Comparison of ENCODE assay signal across 11 cellular contexts in genomic region chr2:152337511-152337903, GRCh38. TPM values are rescaled to one million over a fixed set of nuclear protein-coding genes. Genes with fewer than 3 reads are reported as not detected.
DNase-seq lines count a peak whose midpoint lies in the region; ATAC-seq, FAIRE-seq and TF ChIP-seq lines count a peak whose summit lies in the region.
"Had no signal": no experiment of that assay in that cellular context is flagged by ENCODE, and none has a peak within 500 bp of the region (broad histone marks: within the 10 kb centered on the region; RNA-seq: fewer than 3 reads in every experiment).

No MANE protein-coding gene starts in this region.

- H3K79me2 ChIP-seq in ACC112 (ENCODE audit: control insufficient read depth, insufficient read depth, low read length, unreplicated experiment), result peaks cover 71% of the 10 kb centered on the region
- peaks cover 72% of the 10 kb centered on the region for H3K79me2 ChIP-seq in PC-9 (ENCODE audit: low read depth)
- peaks cover 56% of the 10 kb centered on the region for H3K79me2 ChIP-seq in endothelial cell of umbilical vein (ENCODE audit: control insufficient read depth, insufficient read depth, low read length)

- H3K27ac ChIP-seq in ACC112 (ENCODE audit: low read depth, low read length) (no peak overlapping the region), PC-9 (no peak overlapping the region), endothelial cell of umbilical vein (ENCODE audit: insufficient read depth, low read depth, low read length) (no peak overlapping the region), right cardiac atrium (ENCODE audit: low read length) (no peak overlapping the region)

- H3K4me3 ChIP-seq in ACC112 (ENCODE audit: low read depth, low read length) (peak overlapping the region; percentile 88), PC-9 (peak overlapping the region; percentile 94), endothelial cell of umbilical vein (replicated peaks in 1 of 3; ENCODE audit: insufficient read depth in 1 of 3, low read depth in 1 of 3, low read length in 3 of 3) (peak overlapping the region in 1 of 3 experiments; percentile 81), right cardiac atrium (ENCODE audit: low read length) (no peak overlapping the region)

- H3K4me2 ChIP-seq in PC-9, result peak overlapping the region; percentile 94
- peak overlapping the region; percentile 81 for H3K4me2 ChIP-seq in endothelial cell of umbilical vein (ENCODE audit: insufficient read depth, low read length)

- H3K9me3 ChIP-seq in PC-9 (ENCODE audit: insufficient read depth, low read depth) (no peaks in the 10 kb centered on the region), endothelial cell of umbilical vein (replicated peaks; ENCODE audit: control insufficient read depth, insufficient read depth, low read length) (no peaks in the 10 kb centered on the region), right cardiac atrium (ENCODE audit: control insufficient read depth, low read length) (no peaks in the 10 kb centered on the region)

- H4K20me1 ChIP-seq in PC-9 (ENCODE audit: insufficient read depth) (0 out of 2 replicates have a peak, but pooled peaks cover 10% of the 10 kb centered on the region), endothelial cell of umbilical vein (replicated peaks; ENCODE audit: control insufficient read depth, extremely low read depth, insufficient read depth, low read length) (no peaks in the 10 kb centered on the region)

- H3K36me3 Mint-ChIP-seq in neural crest cell (ENCODE audit: low read depth), result no peaks in the 10 kb centered on the region

- FAIRE-seq in endothelial cell of umbilical vein (lab: Jason Lieb, UNC), result no peak

- dilution Hi-C loops in endothelial cell of umbilical vein (cut with MboI; ENCODE audit: extremely low pct_ligation_motif_present, low sequenced_read_pairs), result no loop called here

- CTCF ChIA-PET in PC-9 (lab: Charles Lee) (interaction anchor here (0.5 kb wide), 1 partner anchor 721 kb away, joined by 3 read pairs; no protein-coding TSS in a partner anchor), endothelial cell of umbilical vein (lab: Charles Lee) (interaction anchor here (1.3 to 3.2 kb wide), 7 partner anchors 82 to 298 kb away, joined by 3 to 21 read pairs (median 4); no protein-coding TSS in a partner anchor)

- intact Hi-C loops in PC-9 (cut with micrococcal nuclease; ENCODE audit: unreplicated experiment) (loop anchor here (5.0 kb wide), 4 partner anchors 70 to 290 kb away; no protein-coding TSS in a partner anchor), endothelial cell of umbilical vein (cut with micrococcal nuclease) (loop anchor here (5.0 to 10.0 kb wide), 2 partner anchors 187 to 275 kb away; no protein-coding TSS in a partner anchor), right cardiac atrium (cut with DNase I) (loop anchor here (10.0 kb wide), 4 partner anchors 127 to 297 kb away; no protein-coding TSS in a partner anchor)

- no peaks in the 10 kb centered on the region for H3K4me1 ChIP-seq in ACC112 (ENCODE audit: control insufficient read depth, insufficient read depth, low read length, unreplicated experiment)
- peaks cover 29% of the 10 kb centered on the region for H3K4me1 ChIP-seq in PC-9 (replicated peaks; ENCODE audit: insufficient read depth)
- H3K4me1 ChIP-seq in endothelial cell of umbilical vein (ENCODE audit: control insufficient read depth, extremely low read depth, insufficient read depth, low read length), result peaks cover 16% of the 10 kb centered on the region
- H3K4me1 ChIP-seq in right cardiac atrium (ENCODE audit: control insufficient read depth, insufficient read depth, low read length), result peaks cover 3% of the 10 kb centered on the region

- no peaks in the 10 kb centered on the region for H3K9me2 ChIP-seq in PC-9 (ENCODE audit: insufficient read depth)

- H2AFZ ChIP-seq in ACC112 (ENCODE audit: low read length, unreplicated experiment), result no peak overlapping the region
- no peak overlapping the region for H2AFZ ChIP-seq in PC-9
- H2AFZ ChIP-seq in endothelial cell of umbilical vein (ENCODE audit: low read depth, low read length), result no peak overlapping the region

- 47% methylated on average over 2 of the region's 2 CpGs for whole genome bisulfite sequencing in right cardiac atrium

- peaks cover 48% of the 10 kb centered on the region for H3K4me1 Mint-ChIP-seq in neural crest cell

- TF ChIP-seq POLR2A in endothelial cell of umbilical vein (IDR thresholded peaks at IDR 0.05; ENCODE audit: low read depth, low read length), result no peak

- H3K27ac Mint-ChIP-seq in neural crest cell (ENCODE audit: unreplicated experiment), result no peak overlapping the region

- H3K27me3 Mint-ChIP-seq in neural crest cell (ENCODE audit: low read depth), result no peaks in the 10 kb centered on the region

- no peaks in the 10 kb centered on the region for H3K9me3 Mint-ChIP-seq in neural crest cell

- BruUV-seq in PC-9 (replicated peaks; lab: Mats Ljungman, UMichigan), result no TSS peak
- BruUV-seq in endothelial cell of umbilical vein (replicated peaks; lab: Mats Ljungman, UMichigan), result no TSS peak

- no peak overlapping the region for H3K9ac ChIP-seq in endothelial cell of umbilical vein (replicated peaks; ENCODE audit: extremely low read depth, insufficient read depth, low read length)

- H3F3A ChIP-seq in PC-9 (ENCODE audit: insufficient read depth, low read depth), result 0 out of 2 replicates have a peak, but pooled peaks cover 4% of the 10 kb centered on the region

- ATAC-seq in GM19035 (IDR thresholded peaks at IDR 0.05; ENCODE audit: unreplicated experiment), result no peak
- no peak for ATAC-seq in right cardiac atrium
- ATAC-seq: left ventricle myocardium superior had no signal

- TF ChIP-seq CTCF in PC-9 (conservative IDR thresholded peaks at IDR 0.05) (no peak), endothelial cell of umbilical vein (IDR thresholded peaks at IDR 0.05; ENCODE audit: extremely low read depth in 1 of 2, insufficient read depth in 1 of 2, low read depth in 1 of 2, low read length in 2 of 2) (no peak), neural crest cell (conservative IDR thresholded peaks at IDR 0.05) (no peak), GM10266 (IDR thresholded peaks at IDR 0.05; ENCODE audit: control insufficient read depth, insufficient read depth, low read depth, missing control alignments) (no peak)

- peak overlapping the region; percentile 98 for H3K4me3 Mint-ChIP-seq in neural crest cell

- no peaks in the 10 kb centered on the region for H3K36me3 ChIP-seq in ACC112 (ENCODE audit: insufficient read depth, low read length)
- H3K36me3 ChIP-seq in PC-9 (ENCODE audit: low read depth), result no peaks in the 10 kb centered on the region
- no peaks in the 10 kb centered on the region for H3K36me3 ChIP-seq in endothelial cell of umbilical vein (ENCODE audit: control insufficient read depth in 2 of 2, extremely low read depth in 1 of 2, insufficient read depth in 2 of 2, low read length in 2 of 2)

- no peaks in the 10 kb centered on the region for H3K9me1 ChIP-seq in endothelial cell of umbilical vein (replicated peaks; ENCODE audit: control insufficient read depth, extremely low read depth, insufficient read depth, low read length)

- H3K27me3 ChIP-seq in ACC112 (ENCODE audit: insufficient read depth, low read length) (no peaks in the 10 kb centered on the region), PC-9 (ENCODE audit: insufficient read depth, low read depth) (no peaks in the 10 kb centered on the region), endothelial cell of umbilical vein (ENCODE audit: control insufficient read depth in 2 of 2, insufficient read depth in 2 of 2, low read length in 2 of 2) (no peaks in the 10 kb centered on the region), right cardiac atrium (ENCODE audit: control insufficient read depth, insufficient read depth) (no peaks in the 10 kb centered on the region)

- no peak for DNase-seq in PC-9
- DNase-seq in endothelial cell of umbilical vein (ENCODE audit: low read depth, low spot score), result no peak
- no peak for DNase-seq in neural crest cell (ENCODE audit: low read depth, low spot score)
- DNase-seq in DMS79 (lab: John Stamatoyannopoulos, UW), result no peak
- no peak for DNase-seq in right cardiac atrium
- no peak for DNase-seq in GM10266 (ENCODE audit: extremely low spot score)
- DNase-seq: activated CD4-positive, CD25-positive, alpha-beta regulatory T cell treated with anti-CD3 and anti-CD28 coated beads, Interleukin-2, amount 50 U/mL, for 72 hours; activated naive CD4-positive, alpha-beta T cell treated with Interleukin-2 at 50 U/mL for 16 hours had no signal

- POLR2A ChIA-PET in PC-9 (lab: Charles Lee; ENCODE audit: unreplicated experiment) (no interaction called here), endothelial cell of umbilical vein (lab: Charles Lee) (interaction anchor here (0.6 kb wide), 1 partner anchor 252 kb away, joined by 5 read pairs; no protein-coding TSS in a partner anchor)

TF ChIP-seq in endothelial cell of umbilical vein, 7 proteins besides CTCF, POLR2A, EP300 and RAD21:
- no peak for TF ChIP-seq FOS (IDR thresholded peaks at IDR 0.05; ENCODE audit: borderline replicate concordance, insufficient read depth, low read length)
- no peak for TF ChIP-seq EZH2 (IDR thresholded peaks at IDR 0.05; ENCODE audit: borderline replicate concordance, low read depth, low read length, severe bottlenecking)
- TF ChIP-seq GATA2 (IDR thresholded peaks at IDR 0.05; ENCODE audit: insufficient read depth, insufficient read length, low read depth, low read length), result no peak
- TF ChIP-seq POLR2AphosphoS5 (IDR thresholded peaks at IDR 0.05; ENCODE audit: insufficient read depth, low read depth, low read length), result no peak
- TF ChIP-seq MYC (IDR thresholded peaks at IDR 0.05; ENCODE audit: low read depth, low read length), result no peak
- TF ChIP-seq JUN (IDR thresholded peaks at IDR 0.05; ENCODE audit: borderline replicate concordance, insufficient read depth, insufficient read length, low read depth), result no peak
- TF ChIP-seq MAX (IDR thresholded peaks at IDR 0.05; ENCODE audit: insufficient read depth, insufficient read length), result no peak

RNA-seq across cellular contexts. Expression of gene FMNL2, which starts 2.5 kb away (rescaled TPM):
- total RNA-seq in PC-9 (2021) (29.0 and 33.6 TPM in 2 replicates), endothelial cell of umbilical vein (25.5 and 28.0 TPM in 2 replicates), neural crest cell (54.9 and 55.3 TPM in 2 replicates), right cardiac atrium (10 to 100 TPM in 2 of 4 donors, 1 to 10 TPM in 2; 7.2 to 10.8 (median 9.9) TPM)
- polyA plus RNA-seq in endothelial cell of umbilical vein (6.3 and 8.3 TPM in 2 replicates), right cardiac atrium (7.9 TPM)
- polyA plus RNA-seq in endothelial cell of umbilical vein (2011; cell fraction: cytosol; rRNA removed), result 7.7 and 9.2 TPM in 2 replicates
- 35.8 and 42.3 TPM in 2 replicates for polyA plus RNA-seq in endothelial cell of umbilical vein (2011; cell fraction: nucleus; rRNA removed)
- 36.7 and 40.5 TPM in 2 replicates for polyA plus RNA-seq in endothelial cell of umbilical vein (2012)
- polyA minus RNA-seq in endothelial cell of umbilical vein, result 15.3 and 16.3 TPM in 2 replicates
- polyA minus RNA-seq in endothelial cell of umbilical vein (2011; cell fraction: cytosol; rRNA and poly(A)+ RNA removed), result 4.5 TPM
- polyA minus RNA-seq in endothelial cell of umbilical vein (2011; cell fraction: nucleus; rRNA and poly(A)+ RNA removed), result 35.5 and 50.4 TPM in 2 replicates
